ENCODE assay signal across 1 cellular context in the genomic region with DNA sequence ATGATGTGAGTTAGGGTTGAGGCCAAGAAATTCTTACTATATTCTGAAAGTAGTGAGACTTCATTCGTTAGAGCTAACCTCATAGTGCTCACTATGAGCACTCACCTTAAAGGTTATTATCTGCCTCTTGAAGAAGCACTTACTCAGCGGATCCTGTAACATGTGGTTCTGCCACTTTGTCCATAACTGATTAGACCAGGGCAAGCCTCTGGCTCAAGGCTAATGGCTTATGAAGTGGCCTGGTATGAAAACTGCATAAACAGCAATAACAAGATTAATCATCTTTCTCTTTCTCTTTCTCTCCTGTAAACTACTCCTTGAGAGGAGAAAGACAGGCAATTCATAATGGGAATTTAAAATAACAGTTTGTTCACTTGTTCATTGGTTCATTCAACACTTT.
TF ChIP-seq lines count a peak whose summit lies in the region.

No MANE protein-coding gene starts in this region.

TF ChIP-seq in GM12878, 131 proteins besides CTCF, POLR2A, EP300 and RAD21:
- TF ChIP-seq NFIC (IDR thresholded peaks at IDR 0.05; ENCODE audit: low read depth, low read length), result no peak
- TF ChIP-seq STAT3 (IDR thresholded peaks at IDR 0.05; ENCODE audit: low read depth, low read length), result no peak
- TF ChIP-seq ZNF217 (IDR thresholded peaks at IDR 0.05), result no peak
- no peak for TF ChIP-seq CBFB (IDR thresholded peaks at IDR 0.05; ENCODE audit: low read depth)
- TF ChIP-seq MYB (IDR thresholded peaks at IDR 0.05; ENCODE audit: borderline replicate concordance, low read depth, low read length), result no peak
